In the genomic region with DNA sequence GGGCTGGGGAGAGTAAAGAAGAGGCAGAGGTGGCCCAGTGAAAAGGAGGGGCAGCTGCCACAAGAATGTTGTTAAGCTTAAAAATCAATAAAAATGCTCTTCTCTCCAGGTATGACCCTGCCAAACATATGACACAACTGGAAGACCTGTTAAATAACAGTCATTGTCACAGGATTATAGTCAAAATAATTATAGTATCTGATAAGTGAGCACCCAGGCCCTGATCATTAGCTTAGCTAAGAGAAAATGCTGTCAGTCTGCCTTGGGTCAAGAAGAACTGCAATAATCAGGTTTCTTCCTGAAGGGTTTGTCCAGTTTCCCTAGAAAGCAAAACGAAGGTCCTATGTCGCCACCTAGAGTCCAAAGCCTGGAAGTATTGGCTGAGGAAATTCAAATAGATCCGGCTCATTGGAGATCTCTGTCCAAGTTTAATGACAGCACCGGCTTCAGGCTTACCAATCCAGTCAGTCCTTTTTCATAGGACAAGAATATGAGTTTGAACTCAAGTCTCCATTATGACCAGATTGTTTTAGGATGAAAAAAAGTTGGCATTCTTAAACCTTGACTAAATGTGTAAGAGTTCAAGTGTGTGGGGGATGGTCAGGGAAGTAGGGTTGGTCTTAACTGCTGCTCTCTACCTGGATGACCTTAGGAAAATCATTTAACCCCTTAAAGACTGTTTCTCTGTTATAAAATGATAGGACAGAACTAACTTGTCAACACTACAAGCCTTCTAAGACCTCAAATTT, we compare ENCODE assay signal across 7 cellular contexts. TPM values are rescaled to one million over a fixed set of nuclear protein-coding genes. Genes with fewer than 3 reads are reported as not detected.
DNase-seq lines count a peak whose midpoint lies in the region; ATAC-seq, FAIRE-seq and TF ChIP-seq lines count a peak whose summit lies in the region.

No MANE protein-coding gene starts in this region.

- WGBS in GM12878 (ENCODE audit: insufficient coverage, insufficient replicate concordance, low lambda C conversion rate, missing lambda C conversion rate), result 2% methylated on average over 4 of the region's 4 CpGs

- H4K20me1 ChIP-seq in GM12878 (ENCODE audit: control insufficient read depth, insufficient read depth), result no peaks in the 10 kb centered on the region

- H3K79me2 ChIP-seq in GM12878 (ENCODE audit: control insufficient read depth, insufficient read depth, low read length), result no peaks in the 10 kb centered on the region

- no peaks in the 10 kb centered on the region for H3K36me3 ChIP-seq in GM12878 (ENCODE audit: control insufficient read depth in 2 of 2, insufficient read depth in 2 of 2, low read length in 1 of 2)

- H3K27ac ChIP-seq in GM12878 (ENCODE audit: control insufficient read depth, insufficient read depth), result no peak overlapping the region

- SMC1A ChIA-PET in GM12878 (lab: Charles Lee; ENCODE audit: uncharacterized antibody, unreplicated experiment), result interaction anchor here (0.6 to 1.6 kb wide), 6 partner anchors 9 to 337 kb away, joined by 3 to 5 read pairs (median 4); no protein-coding TSS in a partner anchor

- no TSS peak for BruUV-seq in GM12878 (replicated peaks; lab: Mats Ljungman, UMichigan)

- in situ Hi-C loops in GM12878 (cut with MboI), result loop anchor here (10.0 kb wide), 1 partner anchor 540 kb away; no protein-coding TSS in a partner anchor

- intact Hi-C loops in GM12878 (cut with micrococcal nuclease; ENCODE audit: unreplicated experiment), result loop anchor here (1.0 to 2.0 kb wide), 3 partner anchors 52 to 534 kb away; no protein-coding TSS in a partner anchor

- no peaks in the 10 kb centered on the region for H3K4me1 ChIP-seq in GM12878 (ENCODE audit: control insufficient read depth, insufficient read depth, low read length)

- DNase-seq in GDM1 (lab: John Stamatoyannopoulos, UW), result peak; percentile 27
- peak; percentile 12 for DNase-seq in KG1 (lab: John Stamatoyannopoulos, UW)
- DNase-seq in NOMO-1 (lab: John Stamatoyannopoulos, UW; ENCODE audit: unreplicated experiment in 2 of 2), result peak; percentile 2 to 69
- no peak for DNase-seq in GM12878 (ENCODE audit: low read depth, low spot score)
- DNase-seq in iPS-NIHi7 (ENCODE audit: extremely low spot score), result peak; percentile 82
- peak; percentile 41 for DNase-seq in stimulated activated CD8-positive, alpha-beta memory T cell treated with anti-CD3 and anti-CD28 coated beads, Interleukin-4, amount 100 ng/mL, for 48 hours

- POLR2A ChIA-PET in GM12878 (lab: Charles Lee), result interaction anchor here (0.6 kb wide), 1 partner anchor 39 kb away, joined by 4 read pairs; no protein-coding TSS in a partner anchor

- peak; percentile 90 for ATAC-seq in GM21619 (IDR thresholded peaks at IDR 0.05; ENCODE audit: unreplicated experiment)
- ATAC-seq in GM12878, result peak; percentile 82

- no peak for TF ChIP-seq POLR2A in GM12878 (IDR thresholded peaks at IDR 0.05; ENCODE audit: low read depth, low read length)

- no peaks in the 10 kb centered on the region for H3K27me3 ChIP-seq in GM12878 (replicated peaks in 1 of 2; ENCODE audit: control insufficient read depth in 2 of 2, insufficient read depth in 2 of 2, low read length in 1 of 2)

- no peak overlapping the region for H3K9ac ChIP-seq in GM12878 (ENCODE audit: control insufficient read depth, insufficient read depth, low read length)

- no peak overlapping the region for H2AFZ ChIP-seq in GM12878 (ENCODE audit: control insufficient read depth, low read depth, low read length)

- peak; percentile 80 to 82 (median 80) for TF ChIP-seq CTCF in GM12878 (IDR thresholded peaks at IDR 0.05 in 2 of 3, conservative IDR thresholded peaks at IDR 0.05 in 1 of 3; ENCODE audit: control insufficient read depth in 2 of 3, extremely low read depth in 1 of 3, insufficient read depth in 1 of 3, low read depth in 3 of 3, low read length in 3 of 3)

- H3K4me2 ChIP-seq in GM12878 (ENCODE audit: control insufficient read depth, insufficient read depth), result no peak overlapping the region

- peak; percentile 86 for TF ChIP-seq RAD21 in GM12878 (IDR thresholded peaks at IDR 0.05; ENCODE audit: insufficient read depth, low read depth, low read length)

- no peaks in the 10 kb centered on the region for H3K9me3 ChIP-seq in GM12878 (replicated peaks; ENCODE audit: control insufficient read depth, insufficient read depth, low read length)

- RAD21 ChIA-PET in GM12878 (lab: Charles Lee; ENCODE audit: unreplicated experiment), result interaction anchor here (0.6 to 1.8 kb wide), 3 partner anchors 50 to 820 kb away, joined by 3 to 7 read pairs (median 3); no protein-coding TSS in a partner anchor

- H3K4me3 ChIP-seq in GM12878, result no peak overlapping the region

- no peak for TF ChIP-seq EP300 in GM12878 (IDR thresholded peaks at IDR 0.05; ENCODE audit: borderline replicate concordance in 1 of 2, control insufficient read depth in 1 of 2, low read depth in 2 of 2, low read length in 2 of 2)

- FAIRE-seq in GM12878 (lab: Jason Lieb, UNC), result peak; percentile 27

- CTCF ChIA-PET in GM12878 (lab: Yijun Ruan, JAX), result interaction anchor here (0.6 to 4.7 kb wide), 15 partner anchors 8 to 1169 kb away, joined by 3 to 75 read pairs (median 4); no protein-coding TSS in a partner anchor

TF ChIP-seq in GM12878, 131 proteins besides CTCF, POLR2A, EP300 and RAD21:
- TF ChIP-seq BRCA1 (IDR thresholded peaks at IDR 0.05; ENCODE audit: low read depth, low read length) (no peak), SREBF2 (IDR thresholded peaks at IDR 0.05; ENCODE audit: low read length) (no peak), SMC3 (IDR thresholded peaks at IDR 0.05; ENCODE audit: borderline replicate concordance, low read length) (peak; percentile 50; the same call in 1 of the 2 replicates)

RNA-seq across cellular contexts. Expression of a gene that starts 22.5 kb away (rescaled TPM):
- total RNA-seq in GM12878 (2013; cell fraction: nucleolus; rRNA removed), result not detected in 2 replicates
- total RNA-seq in GM12878 (2014; rRNA removed), result not detected in 2 replicates
- not detected in 2 replicates for total RNA-seq in GM12878 (2014; rRNA removed; fragmentation: Illumina TruSeq; extraction: Trizol)
- not detected in 2 replicates for total RNA-seq in GM12878 (2021)
- polyA plus RNA-seq in GM12878 (2011; ENCODE audit: low read depth), result not detected
- polyA plus RNA-seq in GM12878 (2011; rRNA removed), result not detected in 2 replicates
- polyA plus RNA-seq in GM12878 (2011; cell fraction: cytosol; rRNA removed), result not detected in 2 replicates
- not detected in 2 replicates for polyA plus RNA-seq in GM12878 (2011; cell fraction: nucleus; rRNA removed)
- not detected in 2 replicates for polyA plus RNA-seq in GM12878 (2012)
- polyA plus RNA-seq in GM12878 (2014; fragmentation: Illumina TruSeq; extraction: Trizol), result not detected in 2 replicates
- not detected for polyA plus RNA-seq in GM12878 (2014; fragmentation: Nextera tagmentation; extraction: Ambion mirVana)
- not detected in 2 replicates for polyA plus RNA-seq in GM12878 (2014; rRNA removed)
- not detected for polyA plus RNA-seq in GM12878 (2016; fragmentation: Nextera tagmentation; extraction: Ambion mirVana)
- not detected in 2 replicates for polyA minus RNA-seq in GM12878 (2011; rRNA and poly(A)+ RNA removed)
- polyA minus RNA-seq in GM12878 (2011; cell fraction: cytosol; rRNA and poly(A)+ RNA removed), result not detected in 2 replicates
- not detected in 2 replicates for polyA minus RNA-seq in GM12878 (2011; cell fraction: nucleus; rRNA and poly(A)+ RNA removed)

RNA-seq across cellular contexts. Expression of a gene that starts 56.7 kb away (rescaled TPM):
- not detected in 2 replicates for total RNA-seq in GM12878 (2013; cell fraction: nucleolus; rRNA removed)
- total RNA-seq in GM12878 (2014; rRNA removed) (0.06 and 0.11 TPM in 2 replicates), GM12878 (2014; rRNA removed; fragmentation: Illumina TruSeq; extraction: Trizol) (0.04 TPM in 1 of 2 replicates, not detected in the other), GM12878 (2021) (0.27 and 0.28 TPM in 2 replicates)
- not detected for polyA plus RNA-seq in GM12878 (2011; ENCODE audit: low read depth)
- polyA plus RNA-seq in GM12878 (2011; rRNA removed) (5.9 and 8.2 TPM in 2 replicates), GM12878 (2014; fragmentation: Illumina TruSeq; extraction: Trizol) (0.03 and 0.05 TPM in 2 replicates), GM12878 (2014; fragmentation: Nextera tagmentation; extraction: Ambion mirVana) (not detected), GM12878 (2014; rRNA removed) (0.09 TPM in 1 of 2 replicates, not detected in the other), GM12878 (2016; fragmentation: Nextera tagmentation; extraction: Ambion mirVana) (under 1 TPM in 1 of 2 experiments, not detected in 1; 0.11 TPM)
- polyA plus RNA-seq in GM12878 (2011; cell fraction: cytosol; rRNA removed), result 10.6 and 16.3 TPM in 2 replicates
- polyA plus RNA-seq in GM12878 (2011; cell fraction: nucleus; rRNA removed), result 15.8 and 16.0 TPM in 2 replicates
- 0.06 TPM in 1 of 2 replicates, not detected in the other for polyA plus RNA-seq in GM12878 (2012)
- polyA minus RNA-seq in GM12878 (2011; rRNA and poly(A)+ RNA removed), result 10.6 and 20.5 TPM in 2 replicates
- 7.9 and 10.0 TPM in 2 replicates for polyA minus RNA-seq in GM12878 (2011; cell fraction: cytosol; rRNA and poly(A)+ RNA removed)
- 19.3 and 34.3 TPM in 2 replicates for polyA minus RNA-seq in GM12878 (2011; cell fraction: nucleus; rRNA and poly(A)+ RNA removed)
